ENCODE assay signal across 12 cellular contexts in the genomic region with DNA sequence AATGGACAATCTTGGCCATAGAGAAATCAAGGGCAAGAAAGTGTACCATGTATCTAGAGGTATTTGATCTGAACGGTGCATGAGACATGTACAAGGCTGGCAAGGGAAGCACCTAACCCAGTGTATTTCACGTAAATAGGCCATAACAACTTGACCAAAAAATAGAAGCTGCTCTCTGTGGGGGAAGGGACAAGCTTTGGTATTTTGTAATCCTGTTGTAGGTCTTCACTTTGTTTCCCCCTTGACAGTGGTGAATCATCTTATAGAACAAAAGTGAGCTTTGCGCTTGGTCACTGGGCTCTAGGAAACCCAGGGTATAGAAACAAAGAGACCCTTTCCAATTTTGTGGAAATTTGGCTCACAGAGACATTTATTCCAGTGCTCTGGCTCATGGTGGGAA.
"Had no signal": no experiment of that assay in that cellular context is flagged by ENCODE, and none has a peak within 500 bp of the region (broad histone marks: within the 10 kb centered on the region; RNA-seq: fewer than 3 reads in every experiment).

No MANE protein-coding gene starts in this region.

- H3K4me1 ChIP-seq: body of pancreas, parathyroid adenoma had no signal

- DNase-seq: activated naive CD8-positive, alpha-beta T cell treated with anti-CD3 and anti-CD28 coated beads for 36 hours; cortex of kidney; effector memory CD4-positive, alpha-beta T cell; mammary epithelial cell; naive B cell; small intestine; stimulated activated CD4-positive, alpha-beta T cell treated with anti-CD3 and anti-CD28 coated beads, Interleukin-4, amount 100 ng/mL, for 24 hours; stimulated activated naive CD4-positive, alpha-beta T cell; transverse colon had no signal

- H3K9ac ChIP-seq: parathyroid adenoma had no signal

- H3K36me3 ChIP-seq: transverse colon had no signal

- H3K9me3 ChIP-seq: body of pancreas had no signal

- H3K27me3 ChIP-seq: body of pancreas, transverse colon had no signal

- H3K4me3 ChIP-seq: body of pancreas, transverse colon had no signal

- H3K27ac ChIP-seq: body of pancreas, epithelial cell of prostate, parathyroid adenoma had no signal
